15 cellular contexts compared by ENCODE assay signal in the genomic region with DNA sequence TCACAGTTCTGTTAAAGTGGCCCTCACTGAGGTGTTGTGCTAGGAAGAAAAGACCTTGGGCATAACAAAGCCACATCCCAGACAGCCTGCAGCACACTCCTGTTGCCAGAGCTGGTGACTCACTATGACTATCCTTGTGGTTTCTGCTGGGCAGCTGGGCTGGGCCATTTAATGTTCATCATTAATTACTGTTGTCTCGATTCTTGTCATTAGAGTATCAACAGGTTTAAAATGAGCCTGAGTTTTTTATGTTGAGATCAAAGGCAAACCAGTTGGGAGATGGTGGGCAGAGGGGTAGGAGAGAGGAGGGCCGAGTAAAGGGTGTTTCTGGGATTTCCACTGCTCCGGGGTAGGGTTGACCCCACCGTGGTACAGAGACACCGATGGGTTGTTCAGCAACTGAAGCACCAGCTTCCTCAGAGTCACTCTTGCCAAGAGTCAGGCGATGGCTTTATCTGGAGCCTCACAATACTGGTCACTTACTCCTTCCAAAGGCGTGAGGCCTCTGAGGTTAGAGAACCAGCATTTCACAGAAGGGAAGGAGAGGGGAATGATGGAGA.
DNase-seq lines count a peak whose midpoint lies in the region; ATAC-seq and TF ChIP-seq lines count a peak whose summit lies in the region.
"Had no signal": no experiment of that assay in that cellular context is flagged by ENCODE, and none has a peak within 500 bp of the region (broad histone marks: within the 10 kb centered on the region; RNA-seq: fewer than 3 reads in every experiment).

No MANE protein-coding gene starts in this region.

- peaks cover 7% of the 10 kb centered on the region for H3K27me3 Mint-ChIP-seq in activated CD4-positive, alpha-beta T cell treated with anti-CD3 and anti-CD28 coated beads for 36 hours

- intact Hi-C loops in activated CD4-positive, alpha-beta T cell treated with anti-CD3 and anti-CD28 coated beads for 36 hours (cut with DNase I, micrococcal nuclease), result no loop called here

- H3K4me2 ChIP-seq in osteoblast (ENCODE audit: insufficient read depth, low read length), result peak overlapping the region; percentile 45

- H3K4me3 ChIP-seq in osteoblast (ENCODE audit: insufficient read depth, low read length), result no peak overlapping the region

- H2AFZ ChIP-seq in osteoblast (ENCODE audit: low read length), result peak overlapping the region; percentile 20

- H4K20me1 ChIP-seq in osteoblast (ENCODE audit: insufficient read depth, low read length), result no peaks in the 10 kb centered on the region

- H3K27me3 ChIP-seq in osteoblast (ENCODE audit: insufficient read depth, low read length), result no peaks in the 10 kb centered on the region

- CTCF ChIA-PET in activated CD4-positive, alpha-beta T cell treated with anti-CD3 and anti-CD28 coated beads for 36 hours (lab: Charles Lee), result interaction anchor here (0.6 kb wide), 1 partner anchor 83 kb away, joined by 3 read pairs; no protein-coding TSS in a partner anchor

- peaks cover 1% of the 10 kb centered on the region for H3K9me3 Mint-ChIP-seq in activated CD4-positive, alpha-beta T cell treated with anti-CD3 and anti-CD28 coated beads for 36 hours (ENCODE audit: low read depth)
- H3K9me3 Mint-ChIP-seq: stimulated activated naive CD8-positive, alpha-beta T cell treated with anti-CD3 and anti-CD28 coated beads, Interleukin-15, Interleukin-2, amounts not matched to agents 100 ng/mL and 50 ng/mL, for 24 hours had no signal

- POLR2A ChIA-PET in activated CD4-positive, alpha-beta T cell treated with anti-CD3 and anti-CD28 coated beads for 36 hours (lab: Charles Lee), result no interaction called here

- peaks cover 22% of the 10 kb centered on the region for H3K4me1 ChIP-seq in osteoblast (ENCODE audit: insufficient read depth, low read length)

- H3K9me3 ChIP-seq in osteoblast (ENCODE audit: low read depth, low read length), result no peaks in the 10 kb centered on the region

- H3K27ac Mint-ChIP-seq in activated CD4-positive, alpha-beta T cell treated with anti-CD3 and anti-CD28 coated beads for 36 hours, result no peak overlapping the region
- H3K27ac Mint-ChIP-seq: stimulated activated naive CD8-positive, alpha-beta T cell treated with anti-CD3 and anti-CD28 coated beads, Interleukin-15, Interleukin-2, amounts not matched to agents 100 ng/mL and 50 ng/mL, for 24 hours had no signal

- peak overlapping the region; percentile 33 for H3K27ac ChIP-seq in osteoblast (ENCODE audit: low read depth, low read length)

- no peak for TF ChIP-seq CTCF in osteoblast (IDR thresholded peaks at IDR 0.05; ENCODE audit: extremely low read depth, low read depth, low read length)

- peak; percentile 70 for DNase-seq in GM04504 (ENCODE audit: low read depth)
- peak; percentile 99 for DNase-seq in RPMI7951 (ENCODE audit: low read depth)
- peak; percentile 88 for DNase-seq in osteoblast (ENCODE audit: insufficient read length, low spot score, missing footprints)
- DNase-seq in activated CD4-positive, alpha-beta T cell treated with anti-CD3 and anti-CD28 coated beads for 36 hours, result no peak
- no peak for DNase-seq in activated naive CD4-positive, alpha-beta T cell treated with Interleukin-2 at 50 U/mL for 16 hours
- DNase-seq: activated CD8-positive, alpha-beta memory T cell treated with anti-CD3 and anti-CD28 coated beads for 24 hours; aorta; DMS79 treated with DMSO at 0.1 percent for 48 hours; NCI-H1105; SHP77 treated with DMSO at 0.1 percent for 48 hours had no signal

- H3K36me3 ChIP-seq in osteoblast (ENCODE audit: insufficient read depth, low read length), result no peaks in the 10 kb centered on the region

- H3K36me3 Mint-ChIP-seq in activated CD4-positive, alpha-beta T cell treated with anti-CD3 and anti-CD28 coated beads for 36 hours (ENCODE audit: low read depth), result no peaks in the 10 kb centered on the region

- H3K4me1 Mint-ChIP-seq in activated CD4-positive, alpha-beta T cell treated with anti-CD3 and anti-CD28 coated beads for 36 hours, result no peaks in the 10 kb centered on the region

- no peaks in the 10 kb centered on the region for H3K79me2 ChIP-seq in osteoblast (ENCODE audit: insufficient read depth, low read length)

- no peak overlapping the region for H3K4me3 Mint-ChIP-seq in activated CD4-positive, alpha-beta T cell treated with anti-CD3 and anti-CD28 coated beads for 36 hours
- H3K4me3 Mint-ChIP-seq: stimulated activated naive CD8-positive, alpha-beta T cell treated with anti-CD3 and anti-CD28 coated beads, Interleukin-15, Interleukin-2, amounts not matched to agents 100 ng/mL and 50 ng/mL, for 24 hours had no signal

- peak; percentile 91 for ATAC-seq in esophagus mucosa
- ATAC-seq in activated CD4-positive, alpha-beta T cell treated with anti-CD3 and anti-CD28 coated beads for 36 hours, result no peak
- ATAC-seq in GM21360 (IDR thresholded peaks at IDR 0.05; ENCODE audit: unreplicated experiment), result no peak
- no peak for ATAC-seq in GM19463 (IDR thresholded peaks at IDR 0.05; ENCODE audit: unreplicated experiment)
- ATAC-seq: sciatic nerve had no signal

Comparison
In these comparisons a context has a peak if more than half of its experiments do, and no peak if none do; other contexts are left out.
1. DNase-seq: peak in GM04504 (single experiment), RPMI7951 (single experiment) and osteoblast (single experiment); none in activated CD4-positive, alpha-beta T cell treated with anti-CD3 and anti-CD28 coated beads for 36 hours (single experiment) and activated naive CD4-positive, alpha-beta T cell treated with Interleukin-2 at 50 U/mL for 16 hours (single experiment).